ENCODE assay signal across 12 cellular contexts in genomic region chr11:113163291-113164030, GRCh38.
DNase-seq lines count a peak whose midpoint lies in the region; ATAC-seq and TF ChIP-seq lines count a peak whose summit lies in the region.
"Had no signal": no experiment of that assay in that cellular context is flagged by ENCODE, and none has a peak within 500 bp of the region (broad histone marks: within the 10 kb centered on the region; RNA-seq: fewer than 3 reads in every experiment).

No MANE protein-coding gene starts in this region.

- H3K79me2 ChIP-seq in fibroblast of lung (ENCODE audit: control insufficient read depth, insufficient read depth, low read length): no peaks in the 10 kb centered on the region

- H3K4me3 ChIP-seq in WERI-Rb-1 (ENCODE audit: low read depth, low read length): no peak overlapping the region
- no peak overlapping the region for H3K4me3 ChIP-seq in fibroblast of lung (replicated peaks in 1 of 4; ENCODE audit: control extremely low read depth in 1 of 4, insufficient read depth in 1 of 4, low read depth in 3 of 4, low read length in 4 of 4)
- no peak overlapping the region for H3K4me3 ChIP-seq in tibial nerve
- H3K4me3 ChIP-seq: sigmoid colon had no signal

- WGBS in tibial nerve, 2 donors: 59 to 61% methylated on average over 9 of the region's 9 CpGs

- H3K4me2 ChIP-seq in fibroblast of lung (ENCODE audit: extremely low read depth, insufficient read depth, low read length): no peak overlapping the region

- no peak overlapping the region for H3K9ac ChIP-seq in fibroblast of lung (ENCODE audit: insufficient read depth, low read length)

- no peaks in the 10 kb centered on the region for H3K9me3 ChIP-seq in WERI-Rb-1 (ENCODE audit: severe bottlenecking)
- H3K9me3 ChIP-seq in fibroblast of lung (ENCODE audit: control insufficient read depth, insufficient read depth, low read depth, low read length): no peaks in the 10 kb centered on the region
- H3K9me3 ChIP-seq in tibial nerve: no peaks in the 10 kb centered on the region
- H3K9me3 ChIP-seq: sigmoid colon had no signal

- no peak for ATAC-seq in GM19452 (IDR thresholded peaks at IDR 0.05; ENCODE audit: unreplicated experiment)
- no peak for ATAC-seq in GM19324 (IDR thresholded peaks at IDR 0.05; ENCODE audit: low FRiP score, unreplicated experiment)
- ATAC-seq: CD8-positive, alpha-beta T cell; Panc1; T-helper 17 cell had no signal

- TF ChIP-seq CTCF in WERI-Rb-1 (IDR thresholded peaks at IDR 0.05; ENCODE audit: low read depth, low read length) (peak; percentile 34; the same call in 1 of the 2 replicates), fibroblast of lung (conservative IDR thresholded peaks at IDR 0.05 in 1 of 2, IDR thresholded peaks at IDR 0.05 in 1 of 2; ENCODE audit: low read depth in 1 of 2, low read length in 2 of 2) (peak in 1 of 2 donors; percentile 13), tibial nerve (IDR thresholded peaks at IDR 0.05) (peak in 2 of 5 experiments; percentile 19 to 26)

- H3K36me3 ChIP-seq in WERI-Rb-1 (no peaks in the 10 kb centered on the region), fibroblast of lung (ENCODE audit: control insufficient read depth, insufficient read depth, low read length) (no peaks in the 10 kb centered on the region), tibial nerve (no peaks in the 10 kb centered on the region)
- H3K36me3 ChIP-seq: sigmoid colon had no signal

- no peak for DNase-seq in WERI-Rb-1
- peak; percentile 2 to 3 for DNase-seq in fibroblast of lung (ENCODE audit: low read depth in 2 of 2)
- peak; percentile 45 for DNase-seq in midbrain (lab: John Stamatoyannopoulos, UW)
- DNase-seq in tibial nerve (ENCODE audit: low spot score in 2 of 2): peak; percentile 38 to 63
- DNase-seq in islet precursor cell: no peak
- DNase-seq: activated CD4-positive, alpha-beta T cell treated with anti-CD3 and anti-CD28 coated beads for 4 hours; CD8-positive, alpha-beta T cell; sigmoid colon; T-helper 17 cell had no signal

- TF ChIP-seq EP300 in tibial nerve (IDR thresholded peaks at IDR 0.05): peak in 1 of 2 donors; percentile 57

- no peak for TF ChIP-seq POLR2A in tibial nerve (IDR thresholded peaks at IDR 0.05)

- H2AFZ ChIP-seq in fibroblast of lung (ENCODE audit: low read length): no peak overlapping the region

- H3K27ac ChIP-seq in WERI-Rb-1 (no peak overlapping the region), fibroblast of lung (ENCODE audit: insufficient read depth, low read length) (no peak overlapping the region), tibial nerve (peak overlapping the region in 2 of 4 donors; percentile 54 to 71)

- H4K20me1 ChIP-seq in fibroblast of lung (ENCODE audit: control insufficient read depth, extremely low read depth, insufficient read depth, low read length): no peaks in the 10 kb centered on the region

- no peaks in the 10 kb centered on the region for H3K27me3 ChIP-seq in WERI-Rb-1 (ENCODE audit: insufficient read depth, low read depth, severe bottlenecking)
- no peaks in the 10 kb centered on the region for H3K27me3 ChIP-seq in fibroblast of lung (ENCODE audit: control insufficient read depth, insufficient read depth, low read length)
- no peaks in the 10 kb centered on the region for H3K27me3 ChIP-seq in tibial nerve
- H3K27me3 ChIP-seq: sigmoid colon had no signal

- H3K4me1 ChIP-seq in fibroblast of lung (ENCODE audit: control insufficient read depth, extremely low read depth, insufficient read depth, low read length) (no peaks in the 10 kb centered on the region), tibial nerve (peaks cover 0 to 46% (median 23%) of the 10 kb centered on the region in 4 donors)

Comparison
In these comparisons a context has a peak if more than half of its experiments do, and no peak if none do; other contexts are left out.
1. DNase-seq: peak in fibroblast of lung (2 of 2), midbrain (single experiment) and tibial nerve (2 of 2); none in WERI-Rb-1 (single experiment) and islet precursor cell (single experiment).